ENCODE assay signal across 19 cellular contexts in genomic region chr19:43643326-43643725, GRCh38. TPM values are rescaled to one million over a fixed set of nuclear protein-coding genes. Genes with fewer than 3 reads are reported as not detected.
DNase-seq lines count a peak whose midpoint lies in the region; ATAC-seq and TF ChIP-seq lines count a peak whose summit lies in the region.
"Had no signal": no experiment of that assay in that cellular context is flagged by ENCODE, and none has a peak within 500 bp of the region (broad histone marks: within the 10 kb centered on the region; RNA-seq: fewer than 3 reads in every experiment).

No MANE protein-coding gene starts in this region.

- peaks cover 5% of the 10 kb centered on the region for H3F3A ChIP-seq in PC-3 (ENCODE audit: low read length, unreplicated experiment)

- peak overlapping the region; percentile 38 to 81 (median 64) for H3K4me3 Mint-ChIP-seq in nephron
- H3K4me3 Mint-ChIP-seq: B cell; T-helper 1 cell treated with Interleukin-12 subunit alpha and Interleukin-12 subunit beta and Interleukin-4 antibody, amounts not matched to agents 30 μg/mL and 1 μg/mL, for 36 hours had no signal

- H3K9me2 ChIP-seq in PC-3 (replicated peaks; ENCODE audit: low read length): no peaks in the 10 kb centered on the region

- intact Hi-C loops in PC-3 (cut with micrococcal nuclease) (no loop called here), tibial artery (cut with DNase I; ENCODE audit: low total_unique reads) (no loop called here)

- no peak overlapping the region for H3K4me2 ChIP-seq in PC-3 (ENCODE audit: low read length)
- H3K4me2 ChIP-seq: KMS-11 had no signal

- no peaks in the 10 kb centered on the region for H3K79me2 ChIP-seq in PC-3 (ENCODE audit: low read length)

- peaks cover 3% of the 10 kb centered on the region for H3K9me3 Mint-ChIP-seq in nephron
- H3K9me3 Mint-ChIP-seq: T-helper 1 cell treated with Interleukin-12 subunit alpha and Interleukin-12 subunit beta and Interleukin-4 antibody, amounts not matched to agents 30 μg/mL and 1 μg/mL, for 36 hours had no signal

- H3K27ac ChIP-seq in PC-3 (ENCODE audit: low read length): no peak overlapping the region
- no peak overlapping the region for H3K27ac ChIP-seq in tibial artery
- H3K27ac ChIP-seq: HL-60, KMS-11, SJCRH30 had no signal

- H3K27me3 Mint-ChIP-seq in nephron (ENCODE audit: low read depth): peaks cover 21% of the 10 kb centered on the region

- CTCF ChIA-PET in PC-3 (lab: Charles Lee): no interaction called here

- DNase-seq in NCI-H1417 (lab: John Stamatoyannopoulos, UW) (peak in 2 of 3 experiments; percentile 15 to 80), NCI-H1417 treated with DMSO at 0.1 percent for 48 hours (lab: John Stamatoyannopoulos, UW) (no peak), NCI-H1105 (lab: John Stamatoyannopoulos, UW) (peak; percentile 63), PC-3 (no peak), tibial artery (no peak)
- DNase-seq: DMS53, NCI-H1930, NCI-H446 treated with DMSO at 0.1 percent for 48 hours had no signal

- H3K4me3 ChIP-seq in PC-3 (ENCODE audit: low read length): no peak overlapping the region
- no peak overlapping the region for H3K4me3 ChIP-seq in tibial artery
- H3K4me3 ChIP-seq: SJCRH30 had no signal

- H3K4me1 ChIP-seq in PC-3 (ENCODE audit: insufficient read depth, low read length) (no peaks in the 10 kb centered on the region; the same call in 1 of the 2 replicates), tibial artery (peaks cover 0 to 16% (median 10%) of the 10 kb centered on the region in 4 donors)
- H3K4me1 ChIP-seq: SJCRH30 had no signal

- ATAC-seq in PC-3 (peak; percentile 19; the same call in 1 of the 2 replicates), GM18498 (IDR thresholded peaks at IDR 0.05; ENCODE audit: unreplicated experiment) (no peak), HG02759 (IDR thresholded peaks at IDR 0.05; ENCODE audit: unreplicated experiment) (no peak)

- H3K36me3 Mint-ChIP-seq in nephron (ENCODE audit: low read depth): peaks cover 21% of the 10 kb centered on the region

- peaks cover 28% of the 10 kb centered on the region for H3K4me1 Mint-ChIP-seq in nephron

- H4K20me1 ChIP-seq in PC-3 (ENCODE audit: low read length): no peaks in the 10 kb centered on the region

- POLR2A ChIA-PET in PC-3 (lab: Charles Lee; ENCODE audit: unreplicated experiment): no interaction called here

- no peak overlapping the region for H2AFZ ChIP-seq in PC-3 (ENCODE audit: low read length)

- H3K27ac Mint-ChIP-seq in nephron: peak overlapping the region; percentile 33 to 73 (median 65)
- H3K27ac Mint-ChIP-seq: B cell; T-helper 1 cell treated with Interleukin-12 subunit alpha and Interleukin-12 subunit beta and Interleukin-4 antibody, amounts not matched to agents 30 μg/mL and 1 μg/mL, for 36 hours had no signal

- BruUV-seq in PC-3 (replicated peaks; lab: Mats Ljungman, UMichigan): no TSS peak

- no peaks in the 10 kb centered on the region for H3K9me3 ChIP-seq in PC-3 (ENCODE audit: low read length)
- H3K9me3 ChIP-seq in tibial artery: no peaks in the 10 kb centered on the region
- H3K9me3 ChIP-seq: SJCRH30 had no signal

- H3K9ac ChIP-seq in PC-3 (ENCODE audit: low read length): no peak overlapping the region
- H3K9ac ChIP-seq: KMS-11 had no signal

- no peaks in the 10 kb centered on the region for H3K27me3 ChIP-seq in PC-3 (ENCODE audit: low read length)
- peaks cover 0 to 34% of the 10 kb centered on the region in 2 donors for H3K27me3 ChIP-seq in tibial artery

- H3K36me3 ChIP-seq in PC-3 (ENCODE audit: low read depth, low read length) (no peaks in the 10 kb centered on the region), tibial artery (peaks cover 0 to 17% (median 13%) of the 10 kb centered on the region in 3 donors)
- H3K36me3 ChIP-seq: SJCRH30 had no signal

- no peak for TF ChIP-seq CTCF in PC-3 (conservative IDR thresholded peaks at IDR 0.05; ENCODE audit: low read depth, low read length)
- TF ChIP-seq CTCF in nephron (IDR thresholded peaks at IDR 0.05; ENCODE audit: unreplicated experiment in 3 of 3): no peak
- no peak for TF ChIP-seq CTCF in tibial artery (IDR thresholded peaks at IDR 0.05)

RNA-seq across cellular contexts. Expression of gene CADM4, which starts 3.7 kb away (rescaled TPM):
- total RNA-seq in PC-3 (2014; rRNA removed): 13.7 and 15.0 TPM in 2 replicates

RNA-seq across cellular contexts. Expression of gene ZNF428, which starts 23.9 kb away (rescaled TPM):
- 46.8 and 54.0 TPM in 2 replicates for total RNA-seq in PC-3 (2014; rRNA removed)

RNA-seq across cellular contexts. Expression of gene PLAUR, which starts 26.6 kb away (rescaled TPM):
- total RNA-seq in PC-3 (2014; rRNA removed): 208 and 241 TPM in 2 replicates

RNA-seq across cellular contexts. Expression of gene SRRM5, which starts 31.4 kb away (rescaled TPM):
- total RNA-seq in PC-3 (2014; rRNA removed): 0.11 and 0.12 TPM in 2 replicates
- total RNA-seq: A172, H4, HT1080 had no signal

RNA-seq across cellular contexts. Expression of gene ZNF576, which starts 46.9 kb away (rescaled TPM):
- 10.9 and 14.7 TPM in 2 replicates for total RNA-seq in PC-3 (2014; rRNA removed)

Comparison
In these comparisons a context has a peak if more than half of its experiments do, and no peak if none do; other contexts are left out.
1. DNase-seq: peak in NCI-H1417 (2 of 3) and NCI-H1105 (single experiment); none in NCI-H1417 treated with DMSO at 0.1 percent for 48 hours (single experiment), PC-3 (single experiment) and tibial artery (0 of 2).